ENCODE assay signal across 11 cellular contexts in the genomic region with DNA sequence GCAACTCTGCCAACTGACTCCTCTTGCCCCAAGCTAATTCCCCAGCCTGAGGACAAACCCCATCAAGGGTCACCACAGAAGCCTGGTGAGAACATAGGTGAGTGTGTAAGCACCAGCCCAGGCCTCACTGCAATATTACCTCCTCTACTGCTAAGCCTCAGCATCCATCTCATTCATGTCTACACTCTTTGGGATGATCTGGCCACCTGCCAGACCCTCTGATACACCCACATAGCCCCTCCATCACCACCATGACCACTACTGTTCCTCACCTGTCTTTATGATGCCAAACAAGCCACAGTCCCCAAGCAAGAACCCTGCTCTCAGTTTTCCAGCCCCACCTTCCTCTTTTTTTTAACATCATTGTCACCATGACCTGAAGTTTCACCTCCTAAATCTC. TPM values are rescaled to one million over a fixed set of nuclear protein-coding genes. Genes with fewer than 3 reads are reported as not detected.
DNase-seq lines count a peak whose midpoint lies in the region; ATAC-seq and TF ChIP-seq lines count a peak whose summit lies in the region.
"Had no signal": no experiment of that assay in that cellular context is flagged by ENCODE, and none has a peak within 500 bp of the region (broad histone marks: within the 10 kb centered on the region; RNA-seq: fewer than 3 reads in every experiment).

No MANE protein-coding gene starts in this region.

- H3K27me3 ChIP-seq in SK-N-SH (ENCODE audit: insufficient read depth) (no peaks in the 10 kb centered on the region), Loucy (ENCODE audit: insufficient read depth, low read length, poor library complexity, severe bottlenecking) (peaks cover 25% of the 10 kb centered on the region), duodenal mucosa (ENCODE audit: control insufficient read depth in 1 of 2, insufficient read depth in 2 of 2, low read length in 2 of 2) (no peaks in the 10 kb centered on the region)
- H3K27me3 ChIP-seq: ascending aorta had no signal

- TF ChIP-seq EP300 in SK-N-SH (IDR thresholded peaks at IDR 0.05; ENCODE audit: borderline replicate concordance in 1 of 2, low read depth in 1 of 2, low read length in 1 of 2): no peak

- peaks cover 23% of the 10 kb centered on the region; the same call in 1 of the 2 replicates for H3K79me2 ChIP-seq in SK-N-SH (ENCODE audit: insufficient read depth)
- peaks cover 63% of the 10 kb centered on the region for H3K79me2 ChIP-seq in Loucy (ENCODE audit: insufficient read depth, low read length)

- DNase-seq in SK-N-SH (no peak), progenitor cell of endocrine pancreas (ENCODE audit: low spot score, unreplicated experiment) (no peak), NCI-H774 (lab: John Stamatoyannopoulos, UW) (no peak), NCI-H146 treated with DMSO at 0.1 percent for 48 hours (lab: John Stamatoyannopoulos, UW; ENCODE audit: unreplicated experiment) (no peak)
- DNase-seq: activated CD4-positive, CD25-positive, alpha-beta regulatory T cell; NCI-H1694 treated with DMSO at 0.1 percent for 48 hours had no signal

- H3K27ac ChIP-seq in SK-N-SH (ENCODE audit: low read depth in 2 of 2, low read length in 1 of 2) (peak overlapping the region in 1 of 2 experiments; percentile 94; a peak in 2 of 4 replicates), duodenal mucosa (ENCODE audit: low read depth, low read length) (no peak overlapping the region)

- H3K27ac Mint-ChIP-seq in progenitor cell of endocrine pancreas: no peak overlapping the region

- no peak for ATAC-seq in SK-N-SH treated with all-trans-retinoic acid at 6 μM for 48 hours
- no peak for ATAC-seq in GM19395 (IDR thresholded peaks at IDR 0.05; ENCODE audit: unreplicated experiment)

- CTCF ChIA-PET in SK-N-SH (lab: Yijun Ruan, JAX): interaction anchor here (4.0 kb wide), 1 partner anchor 10 kb away, joined by 32 read pairs; no protein-coding TSS in a partner anchor

- H3K9me3 Mint-ChIP-seq in progenitor cell of endocrine pancreas (ENCODE audit: low read depth): peaks cover 42% of the 10 kb centered on the region

- H3K9me3 ChIP-seq in SK-N-SH: peaks cover 9% of the 10 kb centered on the region; the same call in 1 of the 2 replicates
- H3K9me3 ChIP-seq in Loucy (ENCODE audit: insufficient read depth, low read depth, low read length): peaks cover 49% of the 10 kb centered on the region
- H3K9me3 ChIP-seq in duodenal mucosa (ENCODE audit: control insufficient read depth in 1 of 2, low read length in 2 of 2): peaks cover 49 to 54% of the 10 kb centered on the region in 2 donors

- TF ChIP-seq CTCF in SK-N-SH (IDR thresholded peaks at IDR 0.05): no peak
- TF ChIP-seq CTCF in Loucy (conservative IDR thresholded peaks at IDR 0.05; ENCODE audit: low read length): no peak
- no peak for TF ChIP-seq CTCF in progenitor cell of endocrine pancreas (IDR thresholded peaks at IDR 0.05; ENCODE audit: unreplicated experiment)

- peak overlapping the region; percentile 97 for H3K4me2 ChIP-seq in SK-N-SH
- peak overlapping the region; percentile 75 for H3K4me2 ChIP-seq in Loucy (ENCODE audit: low read depth, low read length, poor library complexity, severe bottlenecking)

- no peak for TF ChIP-seq RAD21 in SK-N-SH (IDR thresholded peaks at IDR 0.05; ENCODE audit: low read length)

- peak overlapping the region; percentile 88 for H3K4me3 Mint-ChIP-seq in progenitor cell of endocrine pancreas (ENCODE audit: low read depth)

- H3K27me3 Mint-ChIP-seq in progenitor cell of endocrine pancreas: no peaks in the 10 kb centered on the region

- no peaks in the 10 kb centered on the region for H3F3A ChIP-seq in SK-N-SH (replicated peaks; ENCODE audit: insufficient read depth)
- H3F3A ChIP-seq in Loucy (ENCODE audit: low read depth): peaks cover 5% of the 10 kb centered on the region; the same call in 1 of the 2 replicates

- no peaks in the 10 kb centered on the region for H3K9me2 ChIP-seq in SK-N-SH
- no peaks in the 10 kb centered on the region for H3K9me2 ChIP-seq in Loucy (replicated peaks; ENCODE audit: low read depth, low read length)

- POLR2A ChIA-PET in SK-N-SH (lab: Yijun Ruan, JAX): no interaction called here

- peaks cover 16% of the 10 kb centered on the region for H3K4me1 Mint-ChIP-seq in progenitor cell of endocrine pancreas (ENCODE audit: low read depth)

- no peak overlapping the region for H2AFZ ChIP-seq in SK-N-SH (ENCODE audit: low read depth)
- H2AFZ ChIP-seq in Loucy (ENCODE audit: low read length): no peak overlapping the region

- H3K4me3 ChIP-seq in SK-N-SH (ENCODE audit: low read depth in 2 of 2, low read length in 1 of 2): peak overlapping the region; percentile 95; a peak in 3 of 4 replicates
- peak overlapping the region; percentile 87 for H3K4me3 ChIP-seq in Loucy (ENCODE audit: low read length, poor library complexity, severe bottlenecking)
- H3K4me3 ChIP-seq in duodenal mucosa (ENCODE audit: low read depth in 1 of 2, low read length in 2 of 2): peak overlapping the region; percentile 76 to 86

- H3K4me1 ChIP-seq in SK-N-SH (ENCODE audit: control insufficient read depth in 1 of 2, insufficient read depth in 2 of 2, low read depth in 1 of 2, low read length in 1 of 2) (peaks cover 0 to 21% of the 10 kb centered on the region in 2 experiments; a peak in 2 of 4 replicates), Loucy (ENCODE audit: insufficient read depth, low read length, poor library complexity, severe bottlenecking) (peaks cover 20% of the 10 kb centered on the region), duodenal mucosa (ENCODE audit: control insufficient read depth in 1 of 2, insufficient read depth in 2 of 2, low read length in 2 of 2) (peaks cover 14% of the 10 kb centered on the region in 2 donors)

- H4K20me1 ChIP-seq in SK-N-SH (ENCODE audit: insufficient read depth) (no peaks in the 10 kb centered on the region), Loucy (ENCODE audit: insufficient read depth, low read length, poor library complexity, severe bottlenecking) (peaks cover 14% of the 10 kb centered on the region)

- H3K36me3 Mint-ChIP-seq in progenitor cell of endocrine pancreas (ENCODE audit: insufficient read depth): peaks cover 62% of the 10 kb centered on the region

- no peak overlapping the region for H3K9ac ChIP-seq in SK-N-SH
- peak overlapping the region; percentile 53 for H3K9ac ChIP-seq in Loucy (ENCODE audit: low read depth, low read length, poor library complexity, severe bottlenecking)
- H3K9ac ChIP-seq in duodenal mucosa (ENCODE audit: low read depth in 1 of 2, low read length in 2 of 2): no peak overlapping the region

- peaks cover 29 to 39% of the 10 kb centered on the region in 2 experiments for H3K36me3 ChIP-seq in SK-N-SH (replicated peaks in 1 of 2; ENCODE audit: control insufficient read depth in 1 of 2, insufficient read depth in 2 of 2, low read length in 1 of 2)
- peaks cover 43% of the 10 kb centered on the region for H3K36me3 ChIP-seq in Loucy (ENCODE audit: insufficient read depth, low read length)
- peaks cover 42 to 47% of the 10 kb centered on the region in 2 donors for H3K36me3 ChIP-seq in duodenal mucosa (ENCODE audit: control insufficient read depth in 1 of 2, insufficient read depth in 2 of 2, low read length in 2 of 2)

TF ChIP-seq in SK-N-SH treated with all-trans-retinoic acid at 6 μM for 48 hours, 23 proteins besides CTCF, POLR2A, EP300 and RAD21 (continues in another document):
- TF ChIP-seq GLIS3 (CRISPR knock-in tag; IDR thresholded peaks at IDR 0.05) (no peak), BACH2 (CRISPR knock-in tag; IDR thresholded peaks at IDR 0.05; ENCODE audit: borderline replicate concordance) (no peak), CREB5 (CRISPR knock-in tag; IDR thresholded peaks at IDR 0.05; ENCODE audit: low read depth) (no peak), CSRNP3 (CRISPR knock-in tag; IDR thresholded peaks at IDR 0.05) (no peak), RARB (CRISPR knock-in tag; IDR thresholded peaks at IDR 0.05) (no peak), SNAI2 (CRISPR knock-in tag; IDR thresholded peaks at IDR 0.05) (no peak), ZC3H10 (CRISPR knock-in tag; IDR thresholded peaks at IDR 0.05) (no peak), TCF4 (CRISPR knock-in tag; IDR thresholded peaks at IDR 0.05; ENCODE audit: borderline replicate concordance) (no peak)

RNA-seq across cellular contexts. Expression of gene ZNF792, which starts 2.3 kb away (rescaled TPM):
- 1.5 and 2.1 TPM in 2 replicates for polyA plus RNA-seq in SK-N-SH (2012; rRNA removed)
- 1.2 and 1.7 TPM in 2 replicates for polyA plus RNA-seq in SK-N-SH (2012; cell fraction: cytosol; rRNA removed)
- 1.9 and 2.5 TPM in 2 replicates for polyA plus RNA-seq in SK-N-SH (2012; cell fraction: nucleus; rRNA removed)
- total RNA-seq in progenitor cell of endocrine pancreas: 14.4 TPM in 2 replicates

RNA-seq across cellular contexts. Expression of gene ZNF30, which starts 35.1 kb away (rescaled TPM):
- 1.7 and 2.8 TPM in 2 replicates for polyA plus RNA-seq in SK-N-SH (2012; rRNA removed)
- polyA plus RNA-seq in SK-N-SH (2012; cell fraction: cytosol; rRNA removed): 2.5 and 2.6 TPM in 2 replicates
- polyA plus RNA-seq in SK-N-SH (2012; cell fraction: nucleus; rRNA removed): 2.3 and 3.8 TPM in 2 replicates
- total RNA-seq in progenitor cell of endocrine pancreas: 5.9 and 7.7 TPM in 2 replicates

RNA-seq across cellular contexts. Expression of gene GRAMD1A, which starts 38.3 kb away (rescaled TPM):
- polyA plus RNA-seq in SK-N-SH (2012; rRNA removed): 64.6 and 81.9 TPM in 2 replicates
- polyA plus RNA-seq in SK-N-SH (2012; cell fraction: cytosol; rRNA removed): 55.0 and 68.3 TPM in 2 replicates
- polyA plus RNA-seq in SK-N-SH (2012; cell fraction: nucleus; rRNA removed): 145 and 165 TPM in 2 replicates
- total RNA-seq in progenitor cell of endocrine pancreas: 111 and 118 TPM in 2 replicates
